Comparison of ENCODE assay signal across 1 cellular context in genomic region chr11:830295-831131, GRCh38.
A peak's percentile ranks its signal among the peaks of the same experiment; 100 is the strongest.
TF ChIP-seq lines count a peak whose summit lies in the region.

No MANE protein-coding gene starts in this region.

TF ChIP-seq in HepG2, 621 proteins besides CTCF, POLR2A, EP300 and RAD21 (continued from another document and continues in another):
- peak; percentile 70 for TF ChIP-seq ARID4A (CRISPR knock-in tag; IDR thresholded peaks at IDR 0.05; ENCODE audit: borderline replicate concordance)
- no peak for TF ChIP-seq WIZ (CRISPR knock-in tag; IDR thresholded peaks at IDR 0.05)
- no peak; the same call in 1 of the 2 replicates for TF ChIP-seq KAT7 (CRISPR knock-in tag; IDR thresholded peaks at IDR 0.05; ENCODE audit: borderline replicate concordance)
- no peak for TF ChIP-seq CENPBD1 (CRISPR knock-in tag; IDR thresholded peaks at IDR 0.05; ENCODE audit: borderline replicate concordance, low read depth)
- TF ChIP-seq, protein P1, sequence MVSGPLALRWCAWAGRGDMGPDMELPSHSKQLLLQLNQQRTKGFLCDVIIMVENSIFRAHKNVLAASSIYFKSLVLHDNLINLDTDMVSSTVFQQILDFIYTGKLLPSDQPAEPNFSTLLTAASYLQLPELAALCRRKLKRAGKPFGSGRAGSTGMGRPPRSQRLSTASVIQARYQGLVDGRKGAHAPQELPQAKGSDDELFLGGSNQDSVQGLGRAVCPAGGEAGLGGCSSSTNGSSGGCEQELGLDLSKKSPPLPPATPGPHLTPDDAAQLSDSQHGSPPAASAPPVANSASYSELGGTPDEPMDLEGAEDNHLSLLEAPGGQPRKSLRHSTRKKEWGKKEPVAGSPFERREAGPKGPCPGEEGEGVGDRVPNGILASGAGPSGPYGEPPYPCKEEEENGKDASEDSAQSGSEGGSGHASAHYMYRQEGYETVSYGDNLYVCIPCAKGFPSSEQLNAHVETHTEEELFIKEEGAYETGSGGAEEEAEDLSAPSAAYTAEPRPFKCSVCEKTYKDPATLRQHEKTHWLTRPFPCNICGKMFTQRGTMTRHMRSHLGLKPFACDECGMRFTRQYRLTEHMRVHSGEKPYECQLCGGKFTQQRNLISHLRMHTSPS (CRISPR knock-in tag; IDR thresholded peaks at IDR 0.05; ENCODE audit: low read depth), result peak; percentile 49; the same call in 1 of the 2 replicates
- no peak for TF ChIP-seq NFIC (IDR thresholded peaks at IDR 0.05; ENCODE audit: low read length)
- TF ChIP-seq, protein P2, sequence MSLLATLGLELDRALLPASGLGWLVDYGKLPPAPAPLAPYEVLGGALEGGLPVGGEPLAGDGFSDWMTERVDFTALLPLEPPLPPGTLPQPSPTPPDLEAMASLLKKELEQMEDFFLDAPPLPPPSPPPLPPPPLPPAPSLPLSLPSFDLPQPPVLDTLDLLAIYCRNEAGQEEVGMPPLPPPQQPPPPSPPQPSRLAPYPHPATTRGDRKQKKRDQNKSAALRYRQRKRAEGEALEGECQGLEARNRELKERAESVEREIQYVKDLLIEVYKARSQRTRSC (CRISPR knock-in tag; IDR thresholded peaks at IDR 0.05; ENCODE audit: low read depth), result no peak
- peak; percentile 61; the same call in 1 of the 2 replicates for TF ChIP-seq NFYB (CRISPR knock-in tag; IDR thresholded peaks at IDR 0.05)
- TF ChIP-seq ELF1 (CRISPR knock-in tag; IDR thresholded peaks at IDR 0.05), result no peak
- TF ChIP-seq EZH2 (conservative IDR thresholded peaks at IDR 0.05; ENCODE audit: low read depth, low read length), result no peak
- TF ChIP-seq ZNF205 (CRISPR knock-in tag; IDR thresholded peaks at IDR 0.05), result no peak
- TF ChIP-seq ZNF547 (CRISPR knock-in tag; IDR thresholded peaks at IDR 0.05), result 0 out of 2 replicates have a peak, but pooled peaks have one; percentile 56
- TF ChIP-seq HOXA5 (CRISPR knock-in tag; IDR thresholded peaks at IDR 0.05), result peak; percentile 23; the same call in 1 of the 2 replicates
- TF ChIP-seq FIP1L1 (IDR thresholded peaks at IDR 0.05; ENCODE audit: borderline replicate concordance, insufficient read depth, low read depth, low read length), result no peak
- no peak for TF ChIP-seq RORA (CRISPR knock-in tag; IDR thresholded peaks at IDR 0.05)
- TF ChIP-seq ZNF24 (IDR thresholded peaks at IDR 0.05), result no peak
- TF ChIP-seq CHD2 (IDR thresholded peaks at IDR 0.05; ENCODE audit: low read depth, low read length), result no peak
- TF ChIP-seq KLF13 (CRISPR knock-in tag; IDR thresholded peaks at IDR 0.05), result peak; percentile 59; the same call in 1 of the 2 replicates
- TF ChIP-seq TBP (CRISPR knock-in tag; IDR thresholded peaks at IDR 0.05), result no peak
- 0 out of 2 replicates have a peak, but pooled peaks have one; percentile 59 for TF ChIP-seq ZNF724P (CRISPR knock-in tag; IDR thresholded peaks at IDR 0.05; ENCODE audit: borderline replicate concordance)
- no peak for TF ChIP-seq SP1 (IDR thresholded peaks at IDR 0.05)
- peak; percentile 44 for TF ChIP-seq SP1 (CRISPR knock-in tag; IDR thresholded peaks at IDR 0.05)
- no peak for TF ChIP-seq FOXO1 (CRISPR knock-in tag; IDR thresholded peaks at IDR 0.05)
- no peak for TF ChIP-seq SIN3B (IDR thresholded peaks at IDR 0.05; ENCODE audit: low read length)
- no peak for TF ChIP-seq ZNF160 (CRISPR knock-in tag; IDR thresholded peaks at IDR 0.05)
- TF ChIP-seq TSC22D2 (CRISPR knock-in tag; IDR thresholded peaks at IDR 0.05; ENCODE audit: borderline replicate concordance), result no peak
- TF ChIP-seq TERF1 (CRISPR knock-in tag; IDR thresholded peaks at IDR 0.05), result no peak
- TF ChIP-seq EHMT2 (IDR thresholded peaks at IDR 0.05; ENCODE audit: borderline replicate concordance, low read depth, low read length), result no peak
- TF ChIP-seq, protein P3, sequence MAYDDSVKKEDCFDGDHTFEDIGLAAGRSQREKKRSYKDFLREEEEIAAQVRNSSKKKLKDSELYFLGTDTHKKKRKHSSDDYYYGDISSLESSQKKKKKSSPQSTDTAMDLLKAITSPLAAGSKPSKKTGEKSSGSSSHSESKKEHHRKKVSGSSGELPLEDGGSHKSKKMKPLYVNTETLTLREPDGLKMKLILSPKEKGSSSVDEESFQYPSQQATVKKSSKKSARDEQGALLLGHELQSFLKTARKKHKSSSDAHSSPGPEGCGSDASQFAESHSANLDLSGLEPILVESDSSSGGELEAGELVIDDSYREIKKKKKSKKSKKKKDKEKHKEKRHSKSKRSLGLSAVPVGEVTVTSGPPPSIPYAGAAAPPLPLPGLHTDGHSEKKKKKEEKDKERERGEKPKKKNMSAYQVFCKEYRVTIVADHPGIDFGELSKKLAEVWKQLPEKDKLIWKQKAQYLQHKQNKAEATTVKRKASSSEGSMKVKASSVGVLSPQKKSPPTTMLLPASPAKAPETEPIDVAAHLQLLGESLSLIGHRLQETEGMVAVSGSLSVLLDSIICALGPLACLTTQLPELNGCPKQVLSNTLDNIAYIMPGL (CRISPR knock-in tag; IDR thresholded peaks at IDR 0.05; ENCODE audit: borderline replicate concordance in 1 of 2, low read depth in 1 of 2), result peak in 1 of 2 experiments; percentile 11; a peak in 1 of 4 replicates
- TF ChIP-seq, protein P4, sequence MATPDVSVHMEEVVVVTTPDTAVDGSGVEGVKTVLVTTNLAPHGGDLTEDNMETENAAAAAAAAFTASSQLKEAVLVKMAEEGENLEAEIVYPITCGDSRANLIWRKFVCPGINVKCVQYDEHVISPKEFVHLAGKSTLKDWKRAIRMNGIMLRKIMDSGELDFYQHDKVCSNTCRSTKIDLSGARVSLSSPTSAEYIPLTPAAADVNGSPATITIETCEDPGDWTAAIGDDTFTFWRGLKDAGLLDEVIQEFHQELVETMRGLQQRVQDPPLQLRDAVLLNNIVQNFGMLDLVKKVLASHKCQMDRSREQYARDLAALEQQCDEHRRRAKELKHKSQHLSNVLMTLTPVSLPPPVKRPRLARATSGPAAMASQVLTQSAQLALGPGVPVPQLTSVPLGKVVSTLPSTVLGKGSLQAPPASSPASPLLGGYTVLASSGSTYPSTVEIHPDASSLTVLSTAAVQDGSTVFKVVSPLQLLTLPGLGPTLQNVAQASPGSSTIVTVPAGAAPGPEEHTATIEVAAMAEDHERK (CRISPR knock-in tag; IDR thresholded peaks at IDR 0.05; ENCODE audit: low read depth), result no peak
- TF ChIP-seq, protein P5, sequence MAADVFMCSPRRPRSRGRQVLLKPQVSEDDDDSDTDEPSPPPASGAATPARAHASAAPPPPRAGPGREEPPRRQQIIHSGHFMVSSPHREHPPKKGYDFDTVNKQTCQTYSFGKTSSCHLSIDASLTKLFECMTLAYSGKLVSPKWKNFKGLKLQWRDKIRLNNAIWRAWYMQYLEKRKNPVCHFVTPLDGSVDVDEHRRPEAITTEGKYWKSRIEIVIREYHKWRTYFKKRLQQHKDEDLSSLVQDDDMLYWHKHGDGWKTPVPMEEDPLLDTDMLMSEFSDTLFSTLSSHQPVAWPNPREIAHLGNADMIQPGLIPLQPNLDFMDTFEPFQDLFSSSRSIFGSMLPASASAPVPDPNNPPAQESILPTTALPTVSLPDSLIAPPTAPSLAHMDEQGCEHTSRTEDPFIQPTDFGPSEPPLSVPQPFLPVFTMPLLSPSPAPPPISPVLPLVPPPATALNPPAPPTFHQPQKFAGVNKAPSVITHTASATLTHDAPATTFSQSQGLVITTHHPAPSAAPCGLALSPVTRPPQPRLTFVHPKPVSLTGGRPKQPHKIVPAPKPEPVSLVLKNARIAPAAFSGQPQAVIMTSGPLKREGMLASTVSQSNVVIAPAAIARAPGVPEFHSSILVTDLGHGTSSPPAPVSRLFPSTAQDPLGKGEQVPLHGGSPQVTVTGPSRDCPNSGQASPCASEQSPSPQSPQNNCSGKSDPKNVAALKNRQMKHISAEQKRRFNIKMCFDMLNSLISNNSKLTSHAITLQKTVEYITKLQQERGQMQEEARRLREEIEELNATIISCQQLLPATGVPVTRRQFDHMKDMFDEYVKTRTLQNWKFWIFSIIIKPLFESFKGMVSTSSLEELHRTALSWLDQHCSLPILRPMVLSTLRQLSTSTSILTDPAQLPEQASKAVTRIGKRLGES (CRISPR knock-in tag; IDR thresholded peaks at IDR 0.05; ENCODE audit: borderline replicate concordance), result no peak
- no peak for TF ChIP-seq HNF4A (CRISPR knock-in tag; IDR thresholded peaks at IDR 0.05)
- no peak for TF ChIP-seq ZNF12 (CRISPR knock-in tag; IDR thresholded peaks at IDR 0.05)
- TF ChIP-seq ZNF737 (CRISPR knock-in tag; IDR thresholded peaks at IDR 0.05; ENCODE audit: borderline replicate concordance), result no peak
- TF ChIP-seq NRL (CRISPR knock-in tag; IDR thresholded peaks at IDR 0.05; ENCODE audit: borderline replicate concordance), result no peak
- peak; percentile 81; the same call in 1 of the 2 replicates for TF ChIP-seq KDM2A (CRISPR knock-in tag; IDR thresholded peaks at IDR 0.05; ENCODE audit: borderline replicate concordance, low read depth)
- no peak for TF ChIP-seq MIER2 (CRISPR knock-in tag; IDR thresholded peaks at IDR 0.05)
- TF ChIP-seq ZNF775 (CRISPR knock-in tag; IDR thresholded peaks at IDR 0.05; ENCODE audit: borderline replicate concordance), result no peak
- peak; percentile 52; the same call in 1 of the 3 replicates for TF ChIP-seq MXI1 (IDR thresholded peaks at IDR 0.05; ENCODE audit: borderline replicate concordance, low read depth, low read length)
- TF ChIP-seq, protein P6, sequence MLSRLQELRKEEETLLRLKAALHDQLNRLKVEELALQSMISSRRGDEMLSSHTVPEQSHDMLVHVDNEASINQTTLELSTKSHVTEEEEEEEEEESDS (CRISPR knock-in tag; IDR thresholded peaks at IDR 0.05; ENCODE audit: borderline replicate concordance), result no peak
- TF ChIP-seq PRDM15 (CRISPR knock-in tag; IDR thresholded peaks at IDR 0.05), result no peak
- TF ChIP-seq TEAD3 (CRISPR knock-in tag; optimal IDR thresholded peaks at IDR 0.05; ENCODE audit: borderline replicate concordance), result peak; percentile 11
- TF ChIP-seq, protein P7, sequence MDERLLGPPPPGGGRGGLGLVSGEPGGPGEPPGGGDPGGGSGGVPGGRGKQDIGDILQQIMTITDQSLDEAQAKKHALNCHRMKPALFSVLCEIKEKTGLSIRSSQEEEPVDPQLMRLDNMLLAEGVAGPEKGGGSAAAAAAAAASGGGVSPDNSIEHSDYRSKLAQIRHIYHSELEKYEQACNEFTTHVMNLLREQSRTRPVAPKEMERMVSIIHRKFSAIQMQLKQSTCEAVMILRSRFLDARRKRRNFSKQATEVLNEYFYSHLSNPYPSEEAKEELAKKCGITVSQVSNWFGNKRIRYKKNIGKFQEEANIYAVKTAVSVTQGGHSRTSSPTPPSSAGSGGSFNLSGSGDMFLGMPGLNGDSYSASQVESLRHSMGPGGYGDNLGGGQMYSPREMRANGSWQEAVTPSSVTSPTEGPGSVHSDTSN (CRISPR knock-in tag; IDR thresholded peaks at IDR 0.05), result no peak
- TF ChIP-seq EEA1 (CRISPR knock-in tag; IDR thresholded peaks at IDR 0.05; ENCODE audit: borderline replicate concordance), result no peak
